Comparison of ENCODE assay signal across 2 cellular contexts in genomic region chr10:77920495-77920894, GRCh38.
A peak's percentile ranks its signal among the peaks of the same experiment; 100 is the strongest.
TF ChIP-seq lines count a peak whose summit lies in the region.

No MANE protein-coding gene starts in this region.

TF ChIP-seq in K562, 482 proteins besides CTCF, POLR2A, EP300 and RAD21:
- TF ChIP-seq NFIC (IDR thresholded peaks at IDR 0.05) (peak; percentile 85), PHF20 (IDR thresholded peaks at IDR 0.05; ENCODE audit: partially characterized antibody) (no peak), JUNB (CRISPR knock-in tag; conservative IDR thresholded peaks at IDR 0.05) (no peak), ZNF280A (IDR thresholded peaks at IDR 0.05; ENCODE audit: low read depth, partially characterized antibody) (no peak), ZNF311 (CRISPR knock-in tag; IDR thresholded peaks at IDR 0.05) (no peak), BDP1 (IDR thresholded peaks at IDR 0.05; ENCODE audit: insufficient read depth, insufficient read length) (no peak), CHD1 (IDR thresholded peaks at IDR 0.05; ENCODE audit: low read length) (no peak), ETS2 (tag; IDR thresholded peaks at IDR 0.05; ENCODE audit: borderline replicate concordance, poor library complexity, severe bottlenecking) (no peak), SMC3 (conservative IDR thresholded peaks at IDR 0.05; ENCODE audit: insufficient read depth, low read depth, low read length) (no peak), SIRT6 (IDR thresholded peaks at IDR 0.05; ENCODE audit: low read depth, low read length) (no peak), BMI1 (IDR thresholded peaks at IDR 0.05; ENCODE audit: low read length) (no peak), HDAC2 (IDR thresholded peaks at IDR 0.05) (no peak), PKNOX1 (IDR thresholded peaks at IDR 0.05) (0 out of 2 replicates have a peak, but pooled peaks have one; percentile 21)

TF ChIP-seq in liver, 16 proteins besides CTCF, POLR2A, EP300 and RAD21:
- TF ChIP-seq RXRA (IDR thresholded peaks at IDR 0.05), result peak; percentile 35 to 51
- TF ChIP-seq HNF4A (conservative IDR thresholded peaks at IDR 0.05), result peak; percentile 28 to 55
- TF ChIP-seq ZBTB33 (IDR thresholded peaks at IDR 0.05), result no peak
- TF ChIP-seq REST (IDR thresholded peaks at IDR 0.05), result no peak
- TF ChIP-seq EGR1 (IDR thresholded peaks at IDR 0.05; ENCODE audit: low read depth in 2 of 2), result no peak
- TF ChIP-seq MAX (IDR thresholded peaks at IDR 0.05), result no peak
